In genomic region chr6:126672654-126673053, GRCh38 we compare ENCODE assay signal across 12 cellular contexts.
DNase-seq lines count a peak whose midpoint lies in the region; ATAC-seq and TF ChIP-seq lines count a peak whose summit lies in the region.
"Had no signal": no experiment of that assay in that cellular context is flagged by ENCODE, and none has a peak within 500 bp of the region (broad histone marks: within the 10 kb centered on the region; RNA-seq: fewer than 3 reads in every experiment).

No MANE protein-coding gene starts in this region.

- TF ChIP-seq CTCF in osteoblast (IDR thresholded peaks at IDR 0.05; ENCODE audit: extremely low read depth, low read depth, low read length): no peak

- POLR2A ChIA-PET in CD8-positive, alpha-beta memory T cell (lab: Charles Lee): no interaction called here

- H3K4me3 ChIP-seq in osteoblast (ENCODE audit: insufficient read depth, low read length): peak overlapping the region; percentile 41
- H3K4me3 ChIP-seq in CD8-positive, alpha-beta memory T cell (ENCODE audit: low read length): no peak overlapping the region
- H3K4me3 ChIP-seq: hepatocyte, transverse colon had no signal

- DNase-seq in osteoblast (ENCODE audit: insufficient read length, low spot score, missing footprints) (peak; percentile 36), SKM-1 treated with dmso at 0.1 percent for 144 hours (lab: John Stamatoyannopoulos, UW; ENCODE audit: unreplicated experiment) (no peak), H4 (ENCODE audit: low spot score) (no peak)
- DNase-seq in CD8-positive, alpha-beta memory T cell: no peak
- DNase-seq: stimulated activated CD4-positive, alpha-beta T cell treated with anti-CD3 and anti-CD28 coated beads, Interleukin-4, amount 100 ng/mL, for 1 hour; transverse colon had no signal

- H4K20me1 ChIP-seq in osteoblast (ENCODE audit: insufficient read depth, low read length): no peaks in the 10 kb centered on the region

- peak; percentile 91 for ATAC-seq in GM19035 (IDR thresholded peaks at IDR 0.05; ENCODE audit: unreplicated experiment)
- peak; percentile 92 for ATAC-seq in HG02610 (IDR thresholded peaks at IDR 0.05; ENCODE audit: unreplicated experiment)
- peak; percentile 82 for ATAC-seq in HG03521 (IDR thresholded peaks at IDR 0.05; ENCODE audit: unreplicated experiment)
- no peak for ATAC-seq in activated T-helper 17 cell treated with anti-CD3 and anti-CD28 coated beads, Interleukin-2, amount 50 U/mL, for 72 hours (replicated peaks)

- peaks cover 0 to 4% (median 1%) of the 10 kb centered on the region in 3 donors for H3K4me1 Mint-ChIP-seq in CD8-positive, alpha-beta memory T cell
- no peaks in the 10 kb centered on the region for H3K4me1 Mint-ChIP-seq in activated T-helper 17 cell treated with anti-CD3 and anti-CD28 coated beads, Interleukin-2, amount 50 U/mL, for 72 hours
- H3K4me1 Mint-ChIP-seq: central memory CD8-positive, alpha-beta T cell had no signal

- H3K27me3 Mint-ChIP-seq in CD8-positive, alpha-beta memory T cell: no peaks in the 10 kb centered on the region
- peaks cover 3% of the 10 kb centered on the region for H3K27me3 Mint-ChIP-seq in activated T-helper 17 cell treated with anti-CD3 and anti-CD28 coated beads, Interleukin-2, amount 50 U/mL, for 72 hours
- H3K27me3 Mint-ChIP-seq: central memory CD8-positive, alpha-beta T cell had no signal

- H3K36me3 Mint-ChIP-seq in CD8-positive, alpha-beta memory T cell: no peaks in the 10 kb centered on the region
- no peaks in the 10 kb centered on the region for H3K36me3 Mint-ChIP-seq in activated T-helper 17 cell treated with anti-CD3 and anti-CD28 coated beads, Interleukin-2, amount 50 U/mL, for 72 hours (ENCODE audit: low read depth)

- H3K79me2 ChIP-seq in osteoblast (ENCODE audit: insufficient read depth, low read length): no peaks in the 10 kb centered on the region
- H3K79me2 ChIP-seq: hepatocyte had no signal

- H3K27ac Mint-ChIP-seq in CD8-positive, alpha-beta memory T cell: peak overlapping the region in 1 of 8 donors; percentile 75
- no peak overlapping the region for H3K27ac Mint-ChIP-seq in activated T-helper 17 cell treated with anti-CD3 and anti-CD28 coated beads, Interleukin-2, amount 50 U/mL, for 72 hours

- peak overlapping the region; percentile 4 for H3K27ac ChIP-seq in osteoblast (ENCODE audit: low read depth, low read length)
- no peak overlapping the region for H3K27ac ChIP-seq in CD8-positive, alpha-beta memory T cell (ENCODE audit: low read depth, low read length)
- H3K27ac ChIP-seq: hepatocyte, transverse colon had no signal

- no peaks in the 10 kb centered on the region for H3K36me3 ChIP-seq in osteoblast (ENCODE audit: insufficient read depth, low read length)
- H3K36me3 ChIP-seq in CD8-positive, alpha-beta memory T cell (ENCODE audit: insufficient read depth, low read length): no peaks in the 10 kb centered on the region
- H3K36me3 ChIP-seq: transverse colon had no signal

- no peaks in the 10 kb centered on the region for H3K27me3 ChIP-seq in osteoblast (ENCODE audit: insufficient read depth, low read length)
- H3K27me3 ChIP-seq in CD8-positive, alpha-beta memory T cell (ENCODE audit: insufficient read depth, low read length, poor library complexity, severe bottlenecking): no peaks in the 10 kb centered on the region
- H3K27me3 ChIP-seq: hepatocyte, transverse colon had no signal

- peaks cover 0 to 10% (median 2%) of the 10 kb centered on the region in 5 donors for H3K9me3 Mint-ChIP-seq in CD8-positive, alpha-beta memory T cell
- H3K9me3 Mint-ChIP-seq in activated T-helper 17 cell treated with anti-CD3 and anti-CD28 coated beads, Interleukin-2, amount 50 U/mL, for 72 hours: no peaks in the 10 kb centered on the region

- no peak overlapping the region for H3K4me3 Mint-ChIP-seq in CD8-positive, alpha-beta memory T cell
- H3K4me3 Mint-ChIP-seq in activated T-helper 17 cell treated with anti-CD3 and anti-CD28 coated beads, Interleukin-2, amount 50 U/mL, for 72 hours: no peak overlapping the region
- H3K4me3 Mint-ChIP-seq: central memory CD8-positive, alpha-beta T cell had no signal

- peak overlapping the region; percentile 83 for H2AFZ ChIP-seq in osteoblast (ENCODE audit: low read length)
- H2AFZ ChIP-seq: hepatocyte had no signal

- CTCF ChIA-PET in CD8-positive, alpha-beta memory T cell (lab: Charles Lee): no interaction called here

- no peaks in the 10 kb centered on the region for H3K9me3 ChIP-seq in osteoblast (ENCODE audit: low read depth, low read length)
- H3K9me3 ChIP-seq in CD8-positive, alpha-beta memory T cell (ENCODE audit: low read length): no peaks in the 10 kb centered on the region

- peaks cover 5% of the 10 kb centered on the region for H3K4me1 ChIP-seq in osteoblast (ENCODE audit: insufficient read depth, low read length)
- no peaks in the 10 kb centered on the region for H3K4me1 ChIP-seq in CD8-positive, alpha-beta memory T cell (ENCODE audit: insufficient read depth, low read length)
- H3K4me1 ChIP-seq: transverse colon had no signal

- H3K4me2 ChIP-seq in osteoblast (ENCODE audit: insufficient read depth, low read length): peak overlapping the region; percentile 70
- H3K4me2 ChIP-seq: hepatocyte had no signal
